8 cellular contexts compared by ENCODE assay signal in the genomic region with DNA sequence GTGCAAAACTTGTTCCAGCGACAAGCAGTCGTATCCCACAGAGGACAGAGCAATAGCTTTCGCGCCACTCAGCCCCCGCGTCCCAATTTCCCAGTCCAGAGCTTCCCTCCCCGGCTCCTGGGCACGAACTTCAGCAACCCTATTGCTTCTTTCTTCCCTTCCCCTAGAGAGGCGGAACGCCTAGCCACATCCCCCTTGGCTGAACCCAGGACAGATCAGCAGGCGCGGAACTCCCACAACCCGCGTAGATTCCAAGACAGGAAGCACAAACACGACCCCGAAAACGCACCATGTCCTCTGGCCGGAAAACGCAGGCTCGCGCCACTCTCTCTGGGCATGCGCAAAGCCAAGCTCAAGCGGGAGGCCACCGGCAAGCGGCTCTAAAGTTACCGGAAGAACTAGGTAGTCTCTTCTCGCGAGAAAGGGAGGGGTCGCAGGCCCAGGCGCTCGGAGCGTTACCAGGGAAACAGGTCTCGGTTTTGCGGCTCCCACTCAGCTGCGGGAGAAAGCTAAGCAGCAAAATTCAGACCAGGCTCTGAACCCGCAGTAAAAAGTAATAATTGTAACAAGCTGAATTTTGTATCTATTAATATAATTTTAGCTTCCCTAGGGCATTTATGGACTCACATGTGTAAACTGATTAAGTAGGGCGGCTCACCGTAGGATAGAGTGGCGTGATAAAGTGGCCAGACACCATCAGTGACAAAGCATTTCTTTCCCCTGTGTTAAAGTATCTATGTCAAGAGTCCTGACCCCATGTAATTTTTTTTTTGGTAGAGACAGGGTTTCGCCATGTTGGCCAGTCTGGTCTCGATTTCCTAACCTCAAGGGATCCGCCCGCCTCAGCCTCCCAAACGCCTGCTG. TPM values are rescaled to one million over a fixed set of nuclear protein-coding genes. Genes with fewer than 3 reads are reported as not detected.
A peak's percentile ranks its signal among the peaks of the same experiment; 100 is the strongest.
DNase-seq lines count a peak whose midpoint lies in the region; ATAC-seq and TF ChIP-seq lines count a peak whose summit lies in the region.

Gene TMEM209 (minus strand): TSS at position 323 of the 864 bp plus-strand sequence. CDS start 31 bp downstream, at position 292.

- peak; percentile 95 for DNase-seq in AG10803 (ENCODE audit: low read depth)
- DNase-seq in NCI-H460 (ENCODE audit: extremely low read depth, low read depth), result peak; percentile 98
- DNase-seq in activated CD4-positive, CD25-positive, alpha-beta regulatory T cell treated with anti-CD3 and anti-CD28 coated beads, Interleukin-2, amount 50 U/mL, for 72 hours, result peak; percentile 90
- DNase-seq in cerebellar nuclear complex (lab: John Stamatoyannopoulos, UW), result peak; percentile 79 to 84
- peak; percentile 99 for DNase-seq in islet precursor cell
- DNase-seq in stimulated activated CD4-positive, alpha-beta T cell treated with anti-CD3 and anti-CD28 coated beads, Interleukin-12 subunit alpha, Interleukin-12 subunit beta, amount 100 ng/mL, for 48 hours (ENCODE audit: low read depth in 2 of 3, low spot score in 1 of 3), result peak; percentile 93

- peak; percentile 99 for ATAC-seq in GM19043 (IDR thresholded peaks at IDR 0.05; ENCODE audit: low read depth, unreplicated experiment)
- ATAC-seq in HG03378 (IDR thresholded peaks at IDR 0.05; ENCODE audit: unreplicated experiment), result peak; percentile 90

- peak within 1 kb of the TSS; percentile 95 for H3K4me3 ChIP-seq in AG10803 (ENCODE audit: low read length)

- TF ChIP-seq CTCF in AG10803 (conservative IDR thresholded peaks at IDR 0.05; ENCODE audit: low read length), result no peak

RNA-seq across cellular contexts. Expression of gene TMEM209, which starts in this region (rescaled TPM):
- 79.1 and 86.0 TPM in 2 replicates for total RNA-seq in NCI-H460 (2014; rRNA removed; shearing (Covaris generic))
- 27.7 and 30.4 TPM in 2 replicates for polyA plus RNA-seq in NCI-H460 (2014; cell fraction: nucleus; rRNA removed)

Comparison
In these comparisons a context has a peak if more than half of its experiments do, and no peak if none do; other contexts are left out.
1. Peak in every context shown above with its lines: DNase-seq, ATAC-seq and H3K4me3 ChIP-seq.